In the genomic region with DNA sequence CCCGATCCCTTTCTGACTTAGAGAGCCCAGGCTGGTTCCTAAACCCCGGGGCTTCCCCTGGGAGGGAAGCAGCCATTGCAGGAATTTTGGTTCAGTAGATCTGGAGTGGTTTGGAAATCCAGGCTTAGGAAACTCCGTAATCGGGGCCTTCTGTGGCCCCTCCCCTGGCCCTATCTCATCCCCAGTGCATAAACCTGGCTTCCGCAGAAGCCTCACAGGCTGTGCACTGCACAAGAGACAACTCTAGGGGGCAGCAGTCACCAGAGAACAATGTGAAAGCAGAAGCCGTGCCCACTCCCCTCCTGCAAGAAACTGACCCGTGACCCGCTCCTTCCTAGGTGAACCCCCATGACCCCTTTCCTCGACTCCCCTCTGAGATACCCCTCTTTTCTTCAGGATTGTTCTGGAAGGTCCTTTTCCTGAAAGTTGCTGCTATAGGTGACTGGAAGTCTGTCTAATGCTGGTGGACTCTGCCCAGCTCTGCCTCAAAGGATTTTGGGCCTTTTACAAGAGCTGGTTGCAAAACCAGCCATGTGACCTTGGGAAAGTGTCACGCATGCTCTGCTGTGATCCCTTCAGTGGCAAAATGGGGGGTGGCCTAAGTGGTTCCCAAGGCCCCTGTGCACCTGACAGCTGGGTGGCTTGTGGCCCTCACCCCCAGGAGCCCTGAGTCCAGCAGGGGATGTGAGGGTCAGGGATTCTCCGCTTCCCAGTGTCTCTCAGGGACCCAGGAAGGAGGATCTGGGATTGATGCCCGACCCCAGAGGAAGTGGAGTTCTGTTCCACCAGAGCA, we compare ENCODE assay signal across 1 cellular context.
TF ChIP-seq lines count a peak whose summit lies in the region.

No MANE protein-coding gene starts in this region.

TF ChIP-seq in H1, 55 proteins besides CTCF, POLR2A, EP300 and RAD21:
- TF ChIP-seq TAF1 (IDR thresholded peaks at IDR 0.05; ENCODE audit: low read depth, low read length) (0 out of 2 replicates have a peak, but pooled peaks have one; percentile 2), POU5F1 (IDR thresholded peaks at IDR 0.05; ENCODE audit: low read depth, low read length) (no peak), SIN3A (conservative IDR thresholded peaks at IDR 0.05 in 1 of 2, IDR thresholded peaks at IDR 0.05 in 1 of 2; ENCODE audit: low read depth in 1 of 2, low read length in 2 of 2) (0 out of 4 replicates have a peak, but pooled peaks of 1 of the 2 experiments have one; percentile 24), BACH1 (IDR thresholded peaks at IDR 0.05; ENCODE audit: low read length) (peak; percentile 39; the same call in 1 of the 2 replicates), CHD2 (IDR thresholded peaks at IDR 0.05; ENCODE audit: low read length) (no peak)
- TF ChIP-seq, protein P1, sequence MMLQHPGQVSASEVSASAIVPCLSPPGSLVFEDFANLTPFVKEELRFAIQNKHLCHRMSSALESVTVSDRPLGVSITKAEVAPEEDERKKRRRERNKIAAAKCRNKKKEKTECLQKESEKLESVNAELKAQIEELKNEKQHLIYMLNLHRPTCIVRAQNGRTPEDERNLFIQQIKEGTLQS (IDR thresholded peaks at IDR 0.05; ENCODE audit: insufficient read depth, low read depth, low read length): 0 out of 2 replicates have a peak, but pooled peaks have one; percentile 35
